In genomic region chr16:55496509-55497145, GRCh38 we compare ENCODE assay signal across 20 cellular contexts. TPM values are rescaled to one million over a fixed set of nuclear protein-coding genes. Genes with fewer than 3 reads are reported as not detected.
A peak's percentile ranks its signal among the peaks of the same experiment; 100 is the strongest.
DNase-seq lines count a peak whose midpoint lies in the region; ATAC-seq, FAIRE-seq and TF ChIP-seq lines count a peak whose summit lies in the region.
"Had no signal": no experiment of that assay in that cellular context is flagged by ENCODE, and none has a peak within 500 bp of the region (broad histone marks: within the 10 kb centered on the region; RNA-seq: fewer than 3 reads in every experiment).

No MANE protein-coding gene starts in this region.

- no peak overlapping the region for H3K9ac ChIP-seq in DND-41 (ENCODE audit: low read depth, low read length)
- H3K9ac ChIP-seq: parathyroid adenoma had no signal

- no peaks in the 10 kb centered on the region for H4K20me1 ChIP-seq in DND-41 (ENCODE audit: insufficient read depth, low read length)

- 39 to 66% methylated on average over 8 of the region's 8 CpGs for WGBS in body of pancreas, 2 donors
- WGBS in pancreas, 2 donors, result 47 to 52% methylated on average over 8 of the region's 8 CpGs
- WGBS in esophagus squamous epithelium, 2 donors, result 68 to 74% methylated on average over 3 to 8 of the region's 8 CpGs

- no peak overlapping the region for H3K27ac Mint-ChIP-seq in T-helper 2 cell treated with Interferon-gamma antibody and Interleukin-4, amounts not matched to agents 5 μg/mL and 100 μg/mL, for 36 hours
- H3K27ac Mint-ChIP-seq in activated CD8-positive, alpha-beta T cell treated with anti-CD3 and anti-CD28 coated beads for 36 hours, result no peak overlapping the region
- H3K27ac Mint-ChIP-seq: activated CD4-positive, alpha-beta memory T cell treated with anti-CD3 and anti-CD28 coated beads for 36 hours; CD8-positive, alpha-beta T cell; natural killer cell had no signal

- no peaks in the 10 kb centered on the region for H3K79me2 ChIP-seq in DND-41 (ENCODE audit: insufficient read depth, low read length)
- H3K79me2 ChIP-seq: parathyroid adenoma had no signal

- TF ChIP-seq CTCF in DND-41 (IDR thresholded peaks at IDR 0.05; ENCODE audit: borderline replicate concordance, extremely low read depth, low read length, poor library complexity, severe bottlenecking) (no peak), HEK293 (tag by site-specific recombination; IDR thresholded peaks at IDR 0.05) (no peak), body of pancreas (IDR thresholded peaks at IDR 0.05) (no peak), pancreas (IDR thresholded peaks at IDR 0.05) (no peak), esophagus squamous epithelium (IDR thresholded peaks at IDR 0.05) (no peak)
- no peak for TF ChIP-seq CTCF in activated CD8-positive, alpha-beta T cell treated with anti-CD3 and anti-CD28 coated beads for 36 hours (IDR thresholded peaks at IDR 0.05)

- POLR2A ChIA-PET in HEK293 (lab: Yijun Ruan, JAX), result no interaction called here
- POLR2A ChIA-PET in activated CD8-positive, alpha-beta T cell treated with anti-CD3 and anti-CD28 coated beads for 36 hours (lab: Charles Lee), result no interaction called here

- H3K9me3 ChIP-seq in DND-41 (ENCODE audit: insufficient read depth, low read length, severe bottlenecking) (no peaks in the 10 kb centered on the region), HEK293 (ENCODE audit: control insufficient read depth, insufficient read depth, low read depth, low read length) (no peaks in the 10 kb centered on the region), body of pancreas (no peaks in the 10 kb centered on the region), pancreas (no peaks in the 10 kb centered on the region), esophagus squamous epithelium (no peaks in the 10 kb centered on the region)
- H3K9me3 ChIP-seq: sigmoid colon had no signal

- peaks cover 4% of the 10 kb centered on the region for H3K27me3 Mint-ChIP-seq in T-helper 2 cell treated with Interferon-gamma antibody and Interleukin-4, amounts not matched to agents 5 μg/mL and 100 μg/mL, for 36 hours (ENCODE audit: low read depth)
- peaks cover 5% of the 10 kb centered on the region for H3K27me3 Mint-ChIP-seq in activated CD8-positive, alpha-beta T cell treated with anti-CD3 and anti-CD28 coated beads for 36 hours

- H3K27ac ChIP-seq in DND-41 (ENCODE audit: low read length), result no peak overlapping the region
- no peak overlapping the region for H3K27ac ChIP-seq in HEK293 (ENCODE audit: extremely low read depth, low read depth, low read length)
- peak overlapping the region in 3 of 4 donors; percentile 9 to 20 (median 10) for H3K27ac ChIP-seq in body of pancreas
- no peak overlapping the region for H3K27ac ChIP-seq in pancreas
- no peak overlapping the region for H3K27ac ChIP-seq in esophagus squamous epithelium
- H3K27ac ChIP-seq: parathyroid adenoma, RWPE1, sigmoid colon had no signal

- intact Hi-C loops in body of pancreas (cut with DNase I), result no loop called here
- intact Hi-C loops in pancreas (cut with DNase I), result no loop called here
- intact Hi-C loops in activated CD8-positive, alpha-beta T cell treated with anti-CD3 and anti-CD28 coated beads for 36 hours (cut with micrococcal nuclease), result no loop called here
- intact Hi-C loops in esophagus squamous epithelium (cut with DNase I), result no loop called here

- no peak overlapping the region for H2AFZ ChIP-seq in DND-41 (ENCODE audit: low read depth, low read length)

- H3K36me3 Mint-ChIP-seq in T-helper 2 cell treated with Interferon-gamma antibody and Interleukin-4, amounts not matched to agents 5 μg/mL and 100 μg/mL, for 36 hours (ENCODE audit: low read depth), result no peaks in the 10 kb centered on the region
- H3K36me3 Mint-ChIP-seq in activated CD8-positive, alpha-beta T cell treated with anti-CD3 and anti-CD28 coated beads for 36 hours (ENCODE audit: low read depth), result no peaks in the 10 kb centered on the region
- H3K36me3 Mint-ChIP-seq: activated CD4-positive, alpha-beta memory T cell treated with anti-CD3 and anti-CD28 coated beads for 36 hours; CD8-positive, alpha-beta T cell; natural killer cell had no signal

- DNase-seq in DND-41, result peak; percentile 9
- no peak for DNase-seq in body of pancreas
- DNase-seq in pancreas, result peak in 1 of 6 donors; percentile 17
- DNase-seq in T-helper 2 cell treated with Interferon-gamma antibody and Interleukin-4, amounts not matched to agents 5 μg/mL and 100 μg/mL, for 36 hours (ENCODE audit: low spot score), result no peak
- no peak for DNase-seq in activated CD8-positive, alpha-beta T cell treated with anti-CD3 and anti-CD28 coated beads for 36 hours
- no peak for DNase-seq in esophagus squamous epithelium (lab: John Stamatoyannopoulos, UW)
- DNase-seq: activated CD4-positive, alpha-beta memory T cell treated with anti-CD3 and anti-CD28 coated beads for 36 hours; CD8-positive, alpha-beta T cell; left colon; natural killer cell; NCI-H524 treated with DMSO at 0.1 percent for 48 hours; sigmoid colon; stimulated activated CD8-positive, alpha-beta memory T cell treated with anti-CD3 and anti-CD28 coated beads, Interleukin-4, amount 100 ng/mL, for 48 hours; T-helper 9 cell had no signal

- ATAC-seq in DND-41 (ENCODE audit: insufficient read depth, low read depth) (peak; percentile 24; the same call in 1 of the 3 replicates), body of pancreas (peak; percentile 43), pancreas (peak in 3 of 4 donors; percentile 14 to 51 (median 47))
- ATAC-seq in activated CD8-positive, alpha-beta T cell treated with anti-CD3 and anti-CD28 coated beads for 36 hours, result no peak
- ATAC-seq: CD8-positive, alpha-beta T cell; natural killer cell had no signal

- CTCF ChIA-PET in HEK293 (lab: Yijun Ruan, JAX), result interaction anchor here (1.0 to 5.5 kb wide), 3 partner anchors 31 to 206 kb away, joined by 3 to 30 read pairs (median 21); no protein-coding TSS in a partner anchor
- CTCF ChIA-PET in activated CD8-positive, alpha-beta T cell treated with anti-CD3 and anti-CD28 coated beads for 36 hours (lab: Charles Lee), result no interaction called here

- no peaks in the 10 kb centered on the region for H3K9me3 Mint-ChIP-seq in T-helper 2 cell treated with Interferon-gamma antibody and Interleukin-4, amounts not matched to agents 5 μg/mL and 100 μg/mL, for 36 hours
- H3K9me3 Mint-ChIP-seq in activated CD8-positive, alpha-beta T cell treated with anti-CD3 and anti-CD28 coated beads for 36 hours, result no peaks in the 10 kb centered on the region
- H3K9me3 Mint-ChIP-seq: activated CD4-positive, alpha-beta memory T cell treated with anti-CD3 and anti-CD28 coated beads for 36 hours; CD8-positive, alpha-beta T cell; natural killer cell; WTC11 had no signal

- H3K4me1 ChIP-seq in DND-41 (ENCODE audit: insufficient read depth, low read length) (peaks cover 3% of the 10 kb centered on the region; the same call in 1 of the 2 replicates), HEK293 (ENCODE audit: control insufficient read depth, insufficient read depth, low read length) (peaks cover 17% of the 10 kb centered on the region), body of pancreas (peaks cover 4% of the 10 kb centered on the region), pancreas (no peaks in the 10 kb centered on the region), esophagus squamous epithelium (peaks cover 7 to 48% (median 20%) of the 10 kb centered on the region in 3 donors)

- peaks cover 38% of the 10 kb centered on the region for H3K4me1 Mint-ChIP-seq in T-helper 2 cell treated with Interferon-gamma antibody and Interleukin-4, amounts not matched to agents 5 μg/mL and 100 μg/mL, for 36 hours (ENCODE audit: low read depth)
- H3K4me1 Mint-ChIP-seq in activated CD8-positive, alpha-beta T cell treated with anti-CD3 and anti-CD28 coated beads for 36 hours (ENCODE audit: low read depth), result peaks cover 6% of the 10 kb centered on the region
- H3K4me1 Mint-ChIP-seq: natural killer cell had no signal

- TF ChIP-seq POLR2A in body of pancreas (IDR thresholded peaks at IDR 0.05) (no peak), esophagus squamous epithelium (IDR thresholded peaks at IDR 0.05) (no peak)

- H3K36me3 ChIP-seq in DND-41 (ENCODE audit: insufficient read depth, low read length) (no peaks in the 10 kb centered on the region), HEK293 (ENCODE audit: control insufficient read depth in 2 of 2, insufficient read depth in 1 of 2, low read length in 2 of 2) (peaks cover 0 to 36% of the 10 kb centered on the region in 2 experiments; a peak in 1 of 3 replicates), body of pancreas (replicated peaks in 1 of 2; ENCODE audit: insufficient read depth in 1 of 2, low read depth in 2 of 2) (no peaks in the 10 kb centered on the region), pancreas (no peaks in the 10 kb centered on the region), esophagus squamous epithelium (peaks cover 0 to 7% (median 0%) of the 10 kb centered on the region in 3 donors)

- H3K4me3 Mint-ChIP-seq in T-helper 2 cell treated with Interferon-gamma antibody and Interleukin-4, amounts not matched to agents 5 μg/mL and 100 μg/mL, for 36 hours, result no peak overlapping the region
- H3K4me3 Mint-ChIP-seq in activated CD8-positive, alpha-beta T cell treated with anti-CD3 and anti-CD28 coated beads for 36 hours, result no peak overlapping the region
- H3K4me3 Mint-ChIP-seq: activated CD4-positive, alpha-beta memory T cell treated with anti-CD3 and anti-CD28 coated beads for 36 hours; CD8-positive, alpha-beta T cell; natural killer cell; WTC11 had no signal

- no peak overlapping the region for H3K4me3 ChIP-seq in DND-41 (ENCODE audit: low read depth in 1 of 2, low read length in 2 of 2)
- no peak overlapping the region for H3K4me3 ChIP-seq in HEK293 (ENCODE audit: low read depth, low read length)
- H3K4me3 ChIP-seq in body of pancreas, result no peak overlapping the region
- H3K4me3 ChIP-seq in pancreas, result no peak overlapping the region
- no peak overlapping the region for H3K4me3 ChIP-seq in esophagus squamous epithelium
- H3K4me3 ChIP-seq: coronary artery, sigmoid colon had no signal

- no peak for FAIRE-seq in pancreas (lab: Jason Lieb, UNC)
- FAIRE-seq: GM12891 had no signal

- H3K4me2 ChIP-seq in DND-41 (ENCODE audit: insufficient read depth, low read length), result no peak overlapping the region

- H3K27me3 ChIP-seq in DND-41 (ENCODE audit: insufficient read depth, low read length, poor library complexity) (peaks cover 14% of the 10 kb centered on the region), body of pancreas (no peaks in the 10 kb centered on the region), pancreas (no peaks in the 10 kb centered on the region), esophagus squamous epithelium (no peaks in the 10 kb centered on the region)
- H3K27me3 ChIP-seq: sigmoid colon had no signal

RNA-seq across cellular contexts. Expression of gene LPCAT2, which starts 12.2 kb away (rescaled TPM):
- 1 to 10 TPM; 3.3 to 9.1 TPM for total RNA-seq in body of pancreas
- 10 to 100 TPM in 1 of 6 donors, 1 to 10 TPM in 5; 3.3 to 12.8 (median 5.3) TPM for total RNA-seq in pancreas
- 1 to 10 TPM; 1.7 to 4.4 TPM for polyA plus RNA-seq in pancreas
- under 1 TPM in 1 of 2 experiments, not detected in 1; 0.16 TPM for total RNA-seq in activated CD8-positive, alpha-beta T cell treated with anti-CD3 and anti-CD28 coated beads for 36 hours
- 10 to 100 TPM; 10.0 to 21.7 (median 16.9) TPM for total RNA-seq in esophagus squamous epithelium
- total RNA-seq: CD8-positive, alpha-beta T cell had no signal

RNA-seq across cellular contexts. Expression of gene MMP2, which starts 17.6 kb away (rescaled TPM):
- total RNA-seq in body of pancreas (10 to 100 TPM; 58.7 to 76.0 TPM), pancreas (100 to 1,000 TPM in 1 of 6 donors, 10 to 100 TPM in 4, 1 to 10 TPM in 1; 8.3 to 108 (median 28.0) TPM), esophagus squamous epithelium (100 to 1,000 TPM in 2 of 4 donors, 10 to 100 TPM in 1, 1 to 10 TPM in 1; 4.5 to 210 (median 92.7) TPM)
- 1 to 10 TPM; 6.5 to 8.4 TPM for polyA plus RNA-seq in pancreas
- total RNA-seq in activated CD8-positive, alpha-beta T cell treated with anti-CD3 and anti-CD28 coated beads for 36 hours, result not detected
- total RNA-seq: activated CD4-positive, alpha-beta memory T cell treated with anti-CD3 and anti-CD28 coated beads for 36 hours; CD8-positive, alpha-beta T cell; natural killer cell had no signal

Comparison
In these comparisons a context has a peak if more than half of its experiments do, and no peak if none do; other contexts are left out.
1. H3K27ac ChIP-seq: peak in body of pancreas (3 of 4); none in DND-41 (single experiment), HEK293 (single experiment), pancreas (0 of 4) and esophagus squamous epithelium (0 of 4).
2. RNA of gene MMP2, which starts 17.6 kb away (total RNA-seq): 4.5 to 210 TPM in esophagus squamous epithelium, 58.7 to 76.0 TPM in body of pancreas and 8.3 to 108 TPM in pancreas; not detected in activated CD8-positive, alpha-beta T cell treated with anti-CD3 and anti-CD28 coated beads for 36 hours; every median in the first group is over 4 times any median in the second.